Comparison of ENCODE assay signal across 13 cellular contexts in the genomic region with DNA sequence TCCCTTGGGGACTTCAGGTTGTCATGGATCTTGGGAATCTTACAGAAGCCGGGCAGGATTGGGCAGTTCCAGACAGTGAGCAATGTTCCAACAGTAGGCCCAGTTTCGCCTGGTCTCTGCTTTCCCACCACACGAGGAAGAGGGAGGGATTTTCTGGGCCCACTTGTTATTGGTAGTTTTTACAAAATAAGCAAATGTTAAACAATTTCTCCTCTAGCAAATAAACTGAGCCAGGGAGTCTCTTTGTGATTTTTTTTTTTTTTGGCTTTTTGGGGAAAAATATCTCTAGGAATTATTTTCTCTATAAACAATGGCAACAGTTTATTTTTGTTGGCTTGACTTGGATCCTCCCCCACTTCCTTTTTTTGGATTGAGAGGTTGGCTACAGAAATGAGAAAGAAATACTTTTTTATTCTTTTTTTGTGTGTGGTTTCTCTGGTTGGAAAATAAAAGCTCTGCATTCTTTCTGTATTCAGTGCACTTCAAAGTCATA. TPM values are rescaled to one million over a fixed set of nuclear protein-coding genes. Genes with fewer than 3 reads are reported as not detected.
DNase-seq lines count a peak whose midpoint lies in the region; ATAC-seq and TF ChIP-seq lines count a peak whose summit lies in the region.
"Had no signal": no experiment of that assay in that cellular context is flagged by ENCODE, and none has a peak within 500 bp of the region (broad histone marks: within the 10 kb centered on the region; RNA-seq: fewer than 3 reads in every experiment).

No MANE protein-coding gene starts in this region.

- H3K36me3 ChIP-seq in GM23338 (ENCODE audit: insufficient read depth) (no peaks in the 10 kb centered on the region), adipocyte (ENCODE audit: control insufficient read depth, insufficient read depth, low read length, severe bottlenecking) (no peaks in the 10 kb centered on the region), right lobe of liver (no peaks in the 10 kb centered on the region)
- H3K36me3 ChIP-seq: sigmoid colon had no signal

- H3K9ac ChIP-seq in adipocyte (ENCODE audit: low read length), result no peak overlapping the region

- no peak for ATAC-seq in GM23338
- ATAC-seq in right lobe of liver, result no peak

- no peak overlapping the region for H3K27ac ChIP-seq in GM23338 (ENCODE audit: low read depth)
- H3K27ac ChIP-seq in right lobe of liver, result no peak overlapping the region
- H3K27ac ChIP-seq: sigmoid colon had no signal

- H3K27me3 ChIP-seq in GM23338 (ENCODE audit: insufficient read depth) (no peaks in the 10 kb centered on the region), adipocyte (replicated peaks; ENCODE audit: control insufficient read depth, insufficient read depth, low read length) (peaks cover 3% of the 10 kb centered on the region), right lobe of liver (no peaks in the 10 kb centered on the region)
- H3K27me3 ChIP-seq: sigmoid colon had no signal

- DNase-seq in GM23338 (ENCODE audit: low spot score) (no peak), adipocyte (ENCODE audit: low read depth) (peak; percentile 75), fibroblast of peridontal ligament (ENCODE audit: extremely low read depth) (peak; percentile 84), smooth muscle cell of the brain vasculature (ENCODE audit: low read depth, low spot score) (peak; percentile 58), right lobe of liver (no peak), ureter (ENCODE audit: low spot score) (no peak), mucosa of gallbladder (ENCODE audit: low spot score) (no peak)
- DNase-seq: activated gamma-delta T cell treated with Interleukin-2 at 50 U/mL for 16 hours, Calu3, NCI-H1436, NCI-H510A, sigmoid colon, T-helper 2 cell had no signal

- no peak overlapping the region for H3K4me3 ChIP-seq in GM23338
- no peak overlapping the region for H3K4me3 ChIP-seq in adipocyte (ENCODE audit: low read length)
- H3K4me3 ChIP-seq in right lobe of liver, result no peak overlapping the region
- H3K4me3 ChIP-seq: sigmoid colon had no signal

- no peaks in the 10 kb centered on the region for H3F3A ChIP-seq in GM23338 (replicated peaks; ENCODE audit: low read depth)

- H3K27ac Mint-ChIP-seq in GM23338, result no peak overlapping the region

- no peaks in the 10 kb centered on the region for H4K20me1 ChIP-seq in GM23338 (replicated peaks; ENCODE audit: insufficient read depth)

- H3K9me3 ChIP-seq in adipocyte (ENCODE audit: control insufficient read depth, low read length), result no peaks in the 10 kb centered on the region
- H3K9me3 ChIP-seq in right lobe of liver, result no peaks in the 10 kb centered on the region
- H3K9me3 ChIP-seq: sigmoid colon had no signal

- intact Hi-C loops in right lobe of liver (cut with DNase I), result no loop called here

- peaks cover 2% of the 10 kb centered on the region; the same call in 1 of the 3 replicates for H3K4me1 Mint-ChIP-seq in GM23338

- H3K9me3 Mint-ChIP-seq in GM23338, result no peaks in the 10 kb centered on the region

- TF ChIP-seq POLR2A in right lobe of liver (IDR thresholded peaks at IDR 0.05), result no peak

- H2AFZ ChIP-seq in GM23338, result peak overlapping the region; percentile 90

- peaks cover 2% of the 10 kb centered on the region for H3K27me3 Mint-ChIP-seq in GM23338 (ENCODE audit: insufficient read depth, low read depth, poor library complexity)

- H3K9me2 ChIP-seq in GM23338 (ENCODE audit: insufficient read depth), result no peaks in the 10 kb centered on the region

- WGBS in right lobe of liver (ENCODE audit: insufficient coverage, low coverage, low lambda C conversion rate, missing lambda C conversion rate), result 54% methylated on average over 3 of the region's 3 CpGs

- TF ChIP-seq CTCF in GM23338 (conservative IDR thresholded peaks at IDR 0.05; ENCODE audit: low read depth in 2 of 2), result no peak
- TF ChIP-seq CTCF in right lobe of liver (IDR thresholded peaks at IDR 0.05), result no peak

- H3K4me2 ChIP-seq in GM23338, result no peak overlapping the region

- H3K36me3 Mint-ChIP-seq in GM23338 (ENCODE audit: low read depth), result no peaks in the 10 kb centered on the region

- H3K4me1 ChIP-seq in GM23338 (ENCODE audit: insufficient read depth) (no peaks in the 10 kb centered on the region), adipocyte (ENCODE audit: control insufficient read depth, insufficient read depth, low read length) (peaks cover 11% of the 10 kb centered on the region), right lobe of liver (no peaks in the 10 kb centered on the region)
- H3K4me1 ChIP-seq: sigmoid colon had no signal

- H3K4me3 Mint-ChIP-seq in GM23338, result no peak overlapping the region

- H3K79me2 ChIP-seq in GM23338 (replicated peaks; ENCODE audit: insufficient read depth), result no peaks in the 10 kb centered on the region

TF ChIP-seq in GM23338, 12 proteins besides CTCF, POLR2A, EP300 and RAD21 (continues in another document):
- TF ChIP-seq ZNF331 (CRISPR knock-in tag; IDR thresholded peaks at IDR 0.05; ENCODE audit: low read depth) (no peak), NANOG (IDR thresholded peaks at IDR 0.05; ENCODE audit: borderline replicate concordance) (no peak), ZNF114 (CRISPR knock-in tag; IDR thresholded peaks at IDR 0.05) (no peak), STAT1 (IDR thresholded peaks at IDR 0.05; ENCODE audit: unreplicated experiment) (no peak), ZNF462 (CRISPR knock-in tag; IDR thresholded peaks at IDR 0.05) (no peak), CREB1 (CRISPR knock-in tag; IDR thresholded peaks at IDR 0.05; ENCODE audit: low read depth) (no peak)
- TF ChIP-seq, protein P1, sequence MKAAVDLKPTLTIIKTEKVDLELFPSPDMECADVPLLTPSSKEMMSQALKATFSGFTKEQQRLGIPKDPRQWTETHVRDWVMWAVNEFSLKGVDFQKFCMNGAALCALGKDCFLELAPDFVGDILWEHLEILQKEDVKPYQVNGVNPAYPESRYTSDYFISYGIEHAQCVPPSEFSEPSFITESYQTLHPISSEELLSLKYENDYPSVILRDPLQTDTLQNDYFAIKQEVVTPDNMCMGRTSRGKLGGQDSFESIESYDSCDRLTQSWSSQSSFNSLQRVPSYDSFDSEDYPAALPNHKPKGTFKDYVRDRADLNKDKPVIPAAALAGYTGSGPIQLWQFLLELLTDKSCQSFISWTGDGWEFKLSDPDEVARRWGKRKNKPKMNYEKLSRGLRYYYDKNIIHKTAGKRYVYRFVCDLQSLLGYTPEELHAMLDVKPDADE (IDR thresholded peaks at IDR 0.05), result no peak

RNA-seq across cellular contexts. Expression of gene CLYBL, which starts 15.9 kb away (rescaled TPM):
- 9.7 and 10.8 TPM in 2 replicates for total RNA-seq in GM23338 (2014; rRNA removed; shearing (Covaris generic))
- 12.5 and 12.6 TPM in 2 replicates for polyA plus RNA-seq in GM23338 (2016; fragmentation: Nextera tagmentation; extraction: Ambion mirVana)
- total RNA-seq in right lobe of liver (10 to 100 TPM; 38.1 to 56.8 (median 46.4) TPM), ureter (22.1 TPM), mucosa of gallbladder (10.2 TPM)

Comparison
In these comparisons a context has a peak if more than half of its experiments do, and no peak if none do; other contexts are left out.
1. DNase-seq: peak in adipocyte (single experiment), fibroblast of peridontal ligament (single experiment) and smooth muscle cell of the brain vasculature (single experiment); none in GM23338 (single experiment), right lobe of liver (0 of 3), ureter (single experiment) and mucosa of gallbladder (single experiment).